In genomic region chr18:48779462-48779861, GRCh38 we compare ENCODE assay signal across 21 cellular contexts.
DNase-seq lines count a peak whose midpoint lies in the region; ATAC-seq and TF ChIP-seq lines count a peak whose summit lies in the region.
"Had no signal": no experiment of that assay in that cellular context is flagged by ENCODE, and none has a peak within 500 bp of the region (broad histone marks: within the 10 kb centered on the region; RNA-seq: fewer than 3 reads in every experiment).

No MANE protein-coding gene starts in this region.

- H3K4me3 Mint-ChIP-seq in brain (peak overlapping the region in 1 of 5 experiments; percentile 70), neural progenitor cell (no peak overlapping the region)
- H3K4me3 Mint-ChIP-seq: activated B cell treated with CpG ODN at 0.5 μM for 24 hours; activated CD4-positive, alpha-beta memory T cell treated with anti-CD3 and anti-CD28 coated beads for 36 hours had no signal

- intact Hi-C loops in right cardiac atrium (cut with DNase I), result loop anchor here in 3 of 4 donors (5.0 to 10.0 kb wide), 4 partner anchors 45 to 168 kb away; no protein-coding TSS in a partner anchor

- H3K4me1 ChIP-seq in right cardiac atrium (ENCODE audit: control insufficient read depth, insufficient read depth, low read length), result peaks cover 52% of the 10 kb centered on the region
- peaks cover 17% of the 10 kb centered on the region for H3K4me1 ChIP-seq in neural progenitor cell
- peaks cover 42 to 83% of the 10 kb centered on the region in 2 donors for H3K4me1 ChIP-seq in thoracic aorta (ENCODE audit: control insufficient read depth in 1 of 2, low read depth in 2 of 2)

- no peaks in the 10 kb centered on the region for H3K79me2 ChIP-seq in neural progenitor cell (ENCODE audit: low read depth)

- H3K27me3 Mint-ChIP-seq in brain (peaks cover 7% of the 10 kb centered on the region), neural progenitor cell (ENCODE audit: insufficient read depth, low read depth) (peaks cover 8% of the 10 kb centered on the region)
- H3K27me3 Mint-ChIP-seq: activated B cell treated with CpG ODN at 0.5 μM for 24 hours; activated CD4-positive, alpha-beta memory T cell treated with anti-CD3 and anti-CD28 coated beads for 36 hours had no signal

- H3K27ac ChIP-seq in right cardiac atrium (ENCODE audit: low read length) (peak overlapping the region; percentile 99), neural progenitor cell (no peak overlapping the region), thoracic aorta (peak overlapping the region; percentile 95 to 97)
- H3K27ac ChIP-seq: epithelial cell of prostate, neutrophil had no signal

- H3K4me3 ChIP-seq in right cardiac atrium (ENCODE audit: low read length) (no peak overlapping the region), neural progenitor cell (no peak overlapping the region), thoracic aorta (no peak overlapping the region), H7 (ENCODE audit: insufficient read depth, low read depth, low read length) (no peak overlapping the region)

- H3K4me1 Mint-ChIP-seq in brain (peaks cover 61% of the 10 kb centered on the region), neural progenitor cell (peaks cover 66% of the 10 kb centered on the region)

- no peak for ATAC-seq in right cardiac atrium
- ATAC-seq in thoracic aorta (ENCODE audit: insufficient number of reproducible peaks, low FRiP score, low read depth), result no peak
- no peak for ATAC-seq in GM21737 (IDR thresholded peaks at IDR 0.05; ENCODE audit: unreplicated experiment)
- no peak for ATAC-seq in left lobe of liver

- no peak overlapping the region for H2AFZ ChIP-seq in neural progenitor cell (replicated peaks)

- H3K27me3 ChIP-seq in right cardiac atrium (ENCODE audit: control insufficient read depth, insufficient read depth) (no peaks in the 10 kb centered on the region), neural progenitor cell (no peaks in the 10 kb centered on the region), thoracic aorta (replicated peaks; ENCODE audit: insufficient read depth) (no peaks in the 10 kb centered on the region), H7 (ENCODE audit: control insufficient read depth, insufficient read depth, low read length) (no peaks in the 10 kb centered on the region)

- H3K27ac Mint-ChIP-seq in brain (peak overlapping the region; percentile 93 to 98 (median 94)), neural progenitor cell (peak overlapping the region; percentile 50)
- H3K27ac Mint-ChIP-seq: activated B cell treated with CpG ODN at 0.5 μM for 24 hours; activated CD4-positive, alpha-beta memory T cell treated with anti-CD3 and anti-CD28 coated beads for 36 hours had no signal

- H3K4me2 ChIP-seq in neural progenitor cell, result no peak overlapping the region

- H3K36me3 Mint-ChIP-seq in brain (peaks cover 6% of the 10 kb centered on the region), neural progenitor cell (peaks cover 3% of the 10 kb centered on the region)
- H3K36me3 Mint-ChIP-seq: activated CD4-positive, alpha-beta memory T cell treated with anti-CD3 and anti-CD28 coated beads for 36 hours had no signal

- no peaks in the 10 kb centered on the region for H4K20me1 ChIP-seq in neural progenitor cell (ENCODE audit: low read depth)

- WGBS in right cardiac atrium, result 52% methylated on average over 7 of the region's 7 CpGs

- H3K9me3 Mint-ChIP-seq in brain (peaks cover 0 to 2% (median 0%) of the 10 kb centered on the region in 5 experiments), neural progenitor cell (no peaks in the 10 kb centered on the region)
- H3K9me3 Mint-ChIP-seq: activated B cell treated with CpG ODN at 0.5 μM for 24 hours; activated CD4-positive, alpha-beta memory T cell treated with anti-CD3 and anti-CD28 coated beads for 36 hours had no signal

- peak in 1 of 3 donors; percentile 67 for DNase-seq in right cardiac atrium
- no peak for DNase-seq in neural progenitor cell (ENCODE audit: low spot score)
- DNase-seq in thoracic aorta (ENCODE audit: low spot score), result no peak
- no peak for DNase-seq in H7
- DNase-seq in left lobe of liver (ENCODE audit: low spot score), result no peak
- DNase-seq: activated B cell treated with CpG ODN at 0.5 μM for 24 hours; activated CD4-positive, alpha-beta memory T cell treated with anti-CD3 and anti-CD28 coated beads for 36 hours; activated naive CD4-positive, alpha-beta T cell; activated T-cell treated with anti-CD3 and anti-CD28 coated beads for 4 hours; amniotic stem cell; caudate nucleus; DMS79 treated with DMSO at 0.1 percent for 48 hours; HCEC 1CT; kidney glomerular epithelial cell; NCI-H1417; NCI-H524; T1000 had no signal

- no peak overlapping the region for H3K9ac ChIP-seq in neural progenitor cell

- H3F3A ChIP-seq in neural progenitor cell (ENCODE audit: low read depth), result no peaks in the 10 kb centered on the region

- H3K9me3 ChIP-seq in right cardiac atrium (ENCODE audit: control insufficient read depth, low read length) (no peaks in the 10 kb centered on the region), neural progenitor cell (ENCODE audit: low read depth) (no peaks in the 10 kb centered on the region), thoracic aorta (no peaks in the 10 kb centered on the region)
- H3K9me3 ChIP-seq: neutrophil had no signal

- no peaks in the 10 kb centered on the region for H3K36me3 ChIP-seq in neural progenitor cell
- H3K36me3 ChIP-seq in thoracic aorta, result no peaks in the 10 kb centered on the region
- no peaks in the 10 kb centered on the region for H3K36me3 ChIP-seq in H7 (replicated peaks; ENCODE audit: control insufficient read depth, insufficient read depth, low read length)
- H3K36me3 ChIP-seq: neutrophil had no signal

- TF ChIP-seq CTCF in brain (conservative IDR thresholded peaks at IDR 0.05) (no peak), neural progenitor cell (IDR thresholded peaks at IDR 0.05) (no peak), thoracic aorta (IDR thresholded peaks at IDR 0.05) (no peak)
